ENCODE assay signal across 26 cellular contexts in genomic region chr5:54226215-54226614, GRCh38.
DNase-seq lines count a peak whose midpoint lies in the region; ATAC-seq and TF ChIP-seq lines count a peak whose summit lies in the region.
"Had no signal": no experiment of that assay in that cellular context is flagged by ENCODE, and none has a peak within 500 bp of the region (broad histone marks: within the 10 kb centered on the region; RNA-seq: fewer than 3 reads in every experiment).

No MANE protein-coding gene starts in this region.

- H3K27me3 Mint-ChIP-seq in activated naive CD4-positive, alpha-beta T cell treated with anti-CD3 and anti-CD28 coated beads, Interleukin-2, amount 50 U/mL, for 24 hours: no peaks in the 10 kb centered on the region
- H3K27me3 Mint-ChIP-seq in naive thymus-derived CD4-positive, alpha-beta T cell: peaks cover 0 to 8% (median 0%) of the 10 kb centered on the region in 5 donors
- no peaks in the 10 kb centered on the region for H3K27me3 Mint-ChIP-seq in activated T-cell treated with anti-CD3 and anti-CD28 coated beads, Interleukin-2, amount 50 U/mL, for 72 hours (ENCODE audit: low read depth)
- H3K27me3 Mint-ChIP-seq: CD4-positive, CD25-positive, alpha-beta regulatory T cell had no signal

- H3K36me3 ChIP-seq in naive thymus-derived CD4-positive, alpha-beta T cell (ENCODE audit: control insufficient read depth in 2 of 3, insufficient read depth in 3 of 3, low read length in 3 of 3): no peaks in the 10 kb centered on the region

- intact Hi-C loops in naive thymus-derived CD4-positive, alpha-beta T cell (cut with micrococcal nuclease): loop anchor here (5.0 to 10.0 kb wide), 3 partner anchors 661 to 1114 kb away; partner anchors contain the start of gene NDUFS4 (in 1 of the 2)

- no peak for ATAC-seq in naive thymus-derived CD4-positive, alpha-beta T cell
- ATAC-seq in activated T-cell treated with anti-CD3 and anti-CD28 coated beads, Interleukin-2, amount 50 U/mL, for 72 hours (replicated peaks in 1 of 2): no peak
- ATAC-seq: GM12878, HepG2 had no signal

- no peak overlapping the region for H3K4me3 ChIP-seq in naive thymus-derived CD4-positive, alpha-beta T cell (ENCODE audit: low read length)
- H3K4me3 ChIP-seq: BLaER1, GM12878, GM23248, PC-9 had no signal

- POLR2A ChIA-PET in naive thymus-derived CD4-positive, alpha-beta T cell (lab: Charles Lee): no interaction called here
- POLR2A ChIA-PET in GM10248 (lab: Yijun Ruan, JAX): no interaction called here

- no peak overlapping the region for H3K4me3 Mint-ChIP-seq in activated naive CD4-positive, alpha-beta T cell treated with anti-CD3 and anti-CD28 coated beads, Interleukin-2, amount 50 U/mL, for 24 hours
- no peak overlapping the region for H3K4me3 Mint-ChIP-seq in naive thymus-derived CD4-positive, alpha-beta T cell
- no peak overlapping the region for H3K4me3 Mint-ChIP-seq in activated T-cell treated with anti-CD3 and anti-CD28 coated beads, Interleukin-2, amount 50 U/mL, for 72 hours
- H3K4me3 Mint-ChIP-seq: H9 had no signal

- peaks cover 0 to 4% of the 10 kb centered on the region in 2 donors for H3K4me1 ChIP-seq in naive thymus-derived CD4-positive, alpha-beta T cell (ENCODE audit: control insufficient read depth in 2 of 2, insufficient read depth in 2 of 2, low read length in 2 of 2)

- TF ChIP-seq CTCF in GM10248 (IDR thresholded peaks at IDR 0.05; ENCODE audit: control extremely low read depth, extremely low read depth, low read depth, missing control alignments): no peak

- in situ Hi-C loops in KBM-7 (cut with MboI; ENCODE audit: low pct_unique_long_range_greater_than_20kb, low sequenced_read_pairs): loop anchor here (25.0 kb wide), 1 partner anchor 636 kb away; no protein-coding TSS in a partner anchor

- CTCF ChIA-PET in naive thymus-derived CD4-positive, alpha-beta T cell (lab: Charles Lee): interaction anchor here (0.6 to 0.7 kb wide), 2 partner anchors 8 to 1169 kb away, joined by 5 read pairs; no protein-coding TSS in a partner anchor
- CTCF ChIA-PET in GM10248 (lab: Yijun Ruan, JAX): interaction anchor here (0.8 to 2.0 kb wide), 7 partner anchors 8 to 1278 kb away, joined by 3 to 8 read pairs (median 3); no protein-coding TSS in a partner anchor

- no peak overlapping the region for H3K27ac ChIP-seq in naive thymus-derived CD4-positive, alpha-beta T cell (ENCODE audit: low read depth, low read length)
- H3K27ac ChIP-seq: 22Rv1, BLaER1, GM23248, PC-9 had no signal

- H3K9me3 ChIP-seq in naive thymus-derived CD4-positive, alpha-beta T cell (ENCODE audit: control insufficient read depth in 2 of 3, low read length in 3 of 3): no peaks in the 10 kb centered on the region

- H3K9me3 Mint-ChIP-seq in activated naive CD4-positive, alpha-beta T cell treated with anti-CD3 and anti-CD28 coated beads, Interleukin-2, amount 50 U/mL, for 24 hours: no peaks in the 10 kb centered on the region
- H3K9me3 Mint-ChIP-seq in naive thymus-derived CD4-positive, alpha-beta T cell: peaks cover 0 to 5% (median 0%) of the 10 kb centered on the region in 11 donors
- H3K9me3 Mint-ChIP-seq in activated T-cell treated with anti-CD3 and anti-CD28 coated beads, Interleukin-2, amount 50 U/mL, for 72 hours: no peaks in the 10 kb centered on the region
- H3K9me3 Mint-ChIP-seq: CD4-positive, CD25-positive, alpha-beta regulatory T cell had no signal

- H3K36me3 Mint-ChIP-seq in activated naive CD4-positive, alpha-beta T cell treated with anti-CD3 and anti-CD28 coated beads, Interleukin-2, amount 50 U/mL, for 24 hours: peaks cover 5% of the 10 kb centered on the region
- H3K36me3 Mint-ChIP-seq in naive thymus-derived CD4-positive, alpha-beta T cell: peaks cover 0 to 9% (median 4%) of the 10 kb centered on the region in 5 donors
- no peaks in the 10 kb centered on the region for H3K36me3 Mint-ChIP-seq in activated T-cell treated with anti-CD3 and anti-CD28 coated beads, Interleukin-2, amount 50 U/mL, for 72 hours (ENCODE audit: insufficient read depth in 2 of 2)

- no peaks in the 10 kb centered on the region for H3K27me3 ChIP-seq in naive thymus-derived CD4-positive, alpha-beta T cell (ENCODE audit: control insufficient read depth in 2 of 2, insufficient read depth in 2 of 2, low read length in 2 of 2)
- H3K27me3 ChIP-seq: BLaER1 had no signal

- H3K4me1 Mint-ChIP-seq in activated naive CD4-positive, alpha-beta T cell treated with anti-CD3 and anti-CD28 coated beads, Interleukin-2, amount 50 U/mL, for 24 hours: peaks cover 27% of the 10 kb centered on the region
- peaks cover 3 to 36% (median 23%) of the 10 kb centered on the region in 7 donors for H3K4me1 Mint-ChIP-seq in naive thymus-derived CD4-positive, alpha-beta T cell
- H3K4me1 Mint-ChIP-seq in activated T-cell treated with anti-CD3 and anti-CD28 coated beads, Interleukin-2, amount 50 U/mL, for 72 hours (ENCODE audit: low read depth): peaks cover 15% of the 10 kb centered on the region

- peak overlapping the region; percentile 81 for H3K27ac Mint-ChIP-seq in activated naive CD4-positive, alpha-beta T cell treated with anti-CD3 and anti-CD28 coated beads, Interleukin-2, amount 50 U/mL, for 24 hours
- H3K27ac Mint-ChIP-seq in naive thymus-derived CD4-positive, alpha-beta T cell: no peak overlapping the region
- H3K27ac Mint-ChIP-seq in activated T-cell treated with anti-CD3 and anti-CD28 coated beads, Interleukin-2, amount 50 U/mL, for 72 hours: no peak overlapping the region
- H3K27ac Mint-ChIP-seq: CD4-positive, CD25-positive, alpha-beta regulatory T cell had no signal

- DNase-seq in activated naive CD4-positive, alpha-beta T cell (lab: John Stamatoyannopoulos, UW): no peak
- DNase-seq in KBM-7 (peak; percentile 39), fibroblast of peridontal ligament (ENCODE audit: extremely low read depth) (peak; percentile 43), kidney tubule cell (ENCODE audit: low spot score) (peak; percentile 39), GM10248 (ENCODE audit: extremely low spot score) (no peak)
- DNase-seq in naive thymus-derived CD4-positive, alpha-beta T cell: no peak
- DNase-seq in activated T-cell treated with anti-CD3 and anti-CD28 coated beads, Interleukin-2, amount 50 U/mL, for 72 hours: no peak
- DNase-seq: ACHN; CD4-positive, CD25-positive, alpha-beta regulatory T cell; GM23248; H9; Kasumi-1; NCI-H1105 treated with DMSO at 0.1 percent for 48 hours; NCI-H146; NCI-H1930; NCI-H2107; NCI-H524; NCI-H748 treated with DMSO at 0.1 percent for 48 hours; NK-92 treated with Interleukin-12 subunit alpha and Interleukin-12 subunit beta, amount 100 ng/mL, for 24 hours; PC-9; SHP77 had no signal

Comparison
In these comparisons a context has a peak if more than half of its experiments do, and no peak if none do; other contexts are left out.
1. DNase-seq: peak in KBM-7 (single experiment), fibroblast of peridontal ligament (single experiment) and kidney tubule cell (single experiment); none in activated naive CD4-positive, alpha-beta T cell (0 of 4), naive thymus-derived CD4-positive, alpha-beta T cell (0 of 9), GM10248 (single experiment) and activated T-cell treated with anti-CD3 and anti-CD28 coated beads, Interleukin-2, amount 50 U/mL, for 72 hours (0 of 2).